Comparison of ENCODE assay signal across 8 cellular contexts in the genomic region with DNA sequence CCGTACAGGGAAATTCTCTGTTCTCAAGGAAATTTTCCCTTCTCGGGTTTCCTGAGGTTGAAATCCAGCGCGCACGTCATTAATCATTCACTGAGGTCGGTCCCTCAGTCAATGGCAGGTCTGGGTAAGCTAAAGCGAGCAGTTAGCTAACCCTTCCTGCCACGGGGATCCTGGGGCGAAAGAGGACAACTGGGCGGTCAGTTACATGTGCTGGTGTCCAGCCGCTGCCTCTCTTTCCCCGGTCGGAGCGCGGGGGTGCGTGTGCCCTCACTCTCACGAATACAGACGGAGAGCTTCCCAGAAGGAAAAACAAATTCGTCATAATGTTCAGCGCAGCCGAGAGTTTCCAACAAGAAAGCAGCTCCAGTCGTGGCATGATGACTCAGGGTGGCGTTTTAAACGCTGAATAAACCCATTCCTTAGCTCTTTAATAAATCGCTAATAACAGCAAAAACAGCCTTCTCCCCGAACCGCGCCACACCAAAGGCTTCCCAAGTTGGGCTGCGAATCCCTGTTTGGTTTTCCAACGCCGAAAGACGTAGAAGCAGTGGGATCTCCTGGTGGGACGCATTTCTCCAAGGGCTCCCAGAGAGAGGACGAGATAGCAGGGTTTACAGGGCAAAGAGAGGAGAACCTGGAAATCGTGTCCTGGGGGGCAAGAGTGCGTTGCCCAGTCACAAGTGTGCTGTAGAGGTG. TPM values are rescaled to one million over a fixed set of nuclear protein-coding genes. Genes with fewer than 3 reads are reported as not detected.
A peak's percentile ranks its signal among the peaks of the same experiment; 100 is the strongest.
DNase-seq lines count a peak whose midpoint lies in the region; ATAC-seq and TF ChIP-seq lines count a peak whose summit lies in the region.

No MANE protein-coding gene starts in this region.

- no peak for DNase-seq in Right ventricle myocardium superior
- no peak for DNase-seq in cardiac septum (ENCODE audit: low spot score)
- DNase-seq in activated CD8-positive, alpha-beta T cell treated with anti-CD3 and anti-CD28 coated beads for 36 hours, result no peak
- DNase-seq in right cardiac atrium, result no peak
- no peak for DNase-seq in mesenteric fat pad (ENCODE audit: low spot score)
- DNase-seq in NCI-H524 treated with DMSO at 0.1 percent for 48 hours (lab: John Stamatoyannopoulos, UW), result no peak

- H3K4me3 Mint-ChIP-seq in activated CD8-positive, alpha-beta T cell treated with anti-CD3 and anti-CD28 coated beads for 36 hours, result peak overlapping the region; percentile 65

- CTCF ChIA-PET in activated CD8-positive, alpha-beta T cell treated with anti-CD3 and anti-CD28 coated beads for 36 hours (lab: Charles Lee), result no interaction called here

- H3K27me3 ChIP-seq in right cardiac atrium (ENCODE audit: control insufficient read depth, insufficient read depth), result peaks cover 5% of the 10 kb centered on the region

- ATAC-seq in Right ventricle myocardium superior (ENCODE audit: poor library complexity), result peak; percentile 29
- ATAC-seq in activated CD8-positive, alpha-beta T cell treated with anti-CD3 and anti-CD28 coated beads for 36 hours, result no peak
- peak in 1 of 2 donors; percentile 26 for ATAC-seq in right cardiac atrium
- ATAC-seq in HG03378 (IDR thresholded peaks at IDR 0.05; ENCODE audit: unreplicated experiment), result no peak

- H3K36me3 Mint-ChIP-seq in activated CD8-positive, alpha-beta T cell treated with anti-CD3 and anti-CD28 coated beads for 36 hours (ENCODE audit: low read depth), result no peaks in the 10 kb centered on the region

- TF ChIP-seq CTCF in activated CD8-positive, alpha-beta T cell treated with anti-CD3 and anti-CD28 coated beads for 36 hours (IDR thresholded peaks at IDR 0.05), result no peak

- peaks cover 34% of the 10 kb centered on the region for H3K4me1 Mint-ChIP-seq in activated CD8-positive, alpha-beta T cell treated with anti-CD3 and anti-CD28 coated beads for 36 hours (ENCODE audit: low read depth)

- WGBS in right cardiac atrium, result 2% methylated on average over 36 of the region's 36 CpGs

- H3K27ac ChIP-seq in right cardiac atrium (ENCODE audit: low read length) (no peak overlapping the region), skin epidermis (peak overlapping the region in 1 of 21 experiments; percentile 66)

- no peaks in the 10 kb centered on the region for H3K4me1 ChIP-seq in right cardiac atrium (ENCODE audit: control insufficient read depth, insufficient read depth, low read length)

- H3K27me3 Mint-ChIP-seq in activated CD8-positive, alpha-beta T cell treated with anti-CD3 and anti-CD28 coated beads for 36 hours, result peaks cover 73% of the 10 kb centered on the region

- H3K9me3 ChIP-seq in right cardiac atrium (ENCODE audit: control insufficient read depth, low read length), result no peaks in the 10 kb centered on the region

- H3K4me3 ChIP-seq in right cardiac atrium (ENCODE audit: low read length) (peak overlapping the region; percentile 53), skin epidermis (peak overlapping the region; percentile 15 to 29 (median 26))

- intact Hi-C loops in Right ventricle myocardium superior (cut with DNase I) (no loop called here), cardiac septum (cut with DNase I) (no loop called here), right cardiac atrium (cut with DNase I) (no loop called here)
- intact Hi-C loops in activated CD8-positive, alpha-beta T cell treated with anti-CD3 and anti-CD28 coated beads for 36 hours (cut with micrococcal nuclease), result no loop called here

- POLR2A ChIA-PET in activated CD8-positive, alpha-beta T cell treated with anti-CD3 and anti-CD28 coated beads for 36 hours (lab: Charles Lee), result interaction anchor here (1.1 kb wide), 1 partner anchor 9 kb away, joined by 3 read pairs; no protein-coding TSS in a partner anchor

- no peaks in the 10 kb centered on the region for H3K9me3 Mint-ChIP-seq in activated CD8-positive, alpha-beta T cell treated with anti-CD3 and anti-CD28 coated beads for 36 hours

- H3K27ac Mint-ChIP-seq in activated CD8-positive, alpha-beta T cell treated with anti-CD3 and anti-CD28 coated beads for 36 hours, result no peak overlapping the region

RNA-seq across cellular contexts. Expression of gene FGF5, which starts 0.7 kb away (rescaled TPM):
- total RNA-seq in Right ventricle myocardium superior (0.91 TPM), cardiac septum (0.30 TPM), right cardiac atrium (not detected), mesenteric fat pad (not detected)
- total RNA-seq in activated CD8-positive, alpha-beta T cell treated with anti-CD3 and anti-CD28 coated beads for 36 hours, result not detected
- not detected for polyA plus RNA-seq in right cardiac atrium
